Comparison of ENCODE assay signal across 1 cellular context in genomic region chr14:49720744-49721143, GRCh38.
TF ChIP-seq lines count a peak whose summit lies in the region.

No MANE protein-coding gene starts in this region.

TF ChIP-seq in K562, 482 proteins besides CTCF, POLR2A, EP300 and RAD21 (continued from another document):
- TF ChIP-seq TRIM28 (IDR thresholded peaks at IDR 0.05) (peak; percentile 62; the same call in 1 of the 2 replicates), SMC3 (conservative IDR thresholded peaks at IDR 0.05; ENCODE audit: insufficient read depth, low read depth, low read length) (no peak), TRIM24 (IDR thresholded peaks at IDR 0.05) (no peak), ZNF384 (IDR thresholded peaks at IDR 0.05; ENCODE audit: low read depth, low read length) (0 out of 2 replicates have a peak, but pooled peaks have one; percentile 35), ZNF609 (CRISPR knock-in tag; IDR thresholded peaks at IDR 0.05; ENCODE audit: borderline replicate concordance) (no peak), TCF3 (CRISPR knock-in tag; IDR thresholded peaks at IDR 0.05) (no peak)
